ENCODE assay signal across 10 cellular contexts in the genomic region with DNA sequence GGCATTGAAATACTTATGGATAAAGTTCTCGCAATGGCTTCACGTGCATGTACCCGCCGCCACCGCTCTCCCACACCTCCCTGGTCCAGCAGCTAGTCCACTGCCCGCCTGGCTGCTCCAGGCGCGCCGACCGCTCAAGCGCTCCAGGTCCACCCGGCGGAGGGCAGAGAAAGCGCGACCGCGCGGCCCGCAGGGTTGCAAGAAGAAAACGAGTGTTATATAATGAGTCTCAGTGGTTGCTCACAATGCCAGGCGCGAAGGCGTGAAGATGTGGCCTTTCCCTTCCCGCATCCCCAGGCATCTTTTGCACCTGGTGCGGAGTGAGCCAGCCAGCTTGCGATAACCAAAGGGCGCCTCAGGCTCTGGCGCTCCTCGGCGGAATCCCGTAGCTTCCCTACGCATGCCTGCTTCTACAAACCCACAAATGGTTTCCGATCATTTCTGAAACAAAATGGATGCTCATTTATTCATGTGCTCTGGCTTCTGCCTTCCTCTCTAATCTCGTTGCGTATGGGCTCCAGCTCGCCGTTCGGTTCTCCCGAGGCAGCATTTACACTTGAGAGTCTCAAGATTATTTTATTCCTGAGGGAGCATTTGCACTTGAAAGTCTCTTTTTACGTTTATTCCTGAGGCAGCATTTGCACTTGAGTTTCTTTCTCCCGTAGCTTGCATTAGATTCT. TPM values are rescaled to one million over a fixed set of nuclear protein-coding genes. Genes with fewer than 3 reads are reported as not detected.
DNase-seq lines count a peak whose midpoint lies in the region; ATAC-seq lines count a peak whose summit lies in the region.
"Had no signal": no experiment of that assay in that cellular context is flagged by ENCODE, and none has a peak within 500 bp of the region (broad histone marks: within the 10 kb centered on the region; RNA-seq: fewer than 3 reads in every experiment).

No MANE protein-coding gene starts in this region.

- H3K4me1 Mint-ChIP-seq in activated naive CD4-positive, alpha-beta T cell treated with anti-CD3 and anti-CD28 coated beads for 36 hours (ENCODE audit: low read depth), result peaks cover 19% of the 10 kb centered on the region
- peaks cover 24% of the 10 kb centered on the region for H3K4me1 Mint-ChIP-seq in activated naive CD8-positive, alpha-beta T cell treated with anti-CD3 and anti-CD28 coated beads for 36 hours
- H3K4me1 Mint-ChIP-seq in immature natural killer cell, result peaks cover 22 to 41% of the 10 kb centered on the region in 2 donors
- peaks cover 30 to 37% of the 10 kb centered on the region in 2 donors for H3K4me1 Mint-ChIP-seq in stimulated activated naive B cell treated with anti-CD40 and anti-IgM and Interleukin-4, amounts not matched to agents 10 μg/mL and 1 μg/mL and 100 μg/mL, for 72 hours

- H3K36me3 Mint-ChIP-seq in activated naive CD4-positive, alpha-beta T cell treated with anti-CD3 and anti-CD28 coated beads for 36 hours (ENCODE audit: low read depth), result peaks cover 9% of the 10 kb centered on the region
- peaks cover 23% of the 10 kb centered on the region for H3K36me3 Mint-ChIP-seq in activated naive CD8-positive, alpha-beta T cell treated with anti-CD3 and anti-CD28 coated beads for 36 hours
- peaks cover 0 to 9% (median 0%) of the 10 kb centered on the region in 3 donors for H3K36me3 Mint-ChIP-seq in immature natural killer cell
- peaks cover 11 to 15% of the 10 kb centered on the region in 2 donors for H3K36me3 Mint-ChIP-seq in stimulated activated naive B cell treated with anti-CD40 and anti-IgM and Interleukin-4, amounts not matched to agents 10 μg/mL and 1 μg/mL and 100 μg/mL, for 72 hours

- intact Hi-C loops in activated naive CD4-positive, alpha-beta T cell treated with anti-CD3 and anti-CD28 coated beads for 36 hours (cut with micrococcal nuclease), result loop anchor here (5.0 kb wide), 1 partner anchor 1121 kb away; no protein-coding TSS in a partner anchor

- CTCF ChIA-PET in activated naive CD4-positive, alpha-beta T cell treated with anti-CD3 and anti-CD28 coated beads for 36 hours (lab: Charles Lee), result interaction anchor here (2.5 kb wide), 1 partner anchor 39 kb away, joined by 10 read pairs; no protein-coding TSS in a partner anchor

- peaks cover 9% of the 10 kb centered on the region for H3K9me3 Mint-ChIP-seq in activated naive CD4-positive, alpha-beta T cell treated with anti-CD3 and anti-CD28 coated beads for 36 hours
- H3K9me3 Mint-ChIP-seq in activated naive CD8-positive, alpha-beta T cell treated with anti-CD3 and anti-CD28 coated beads for 36 hours, result peaks cover 36% of the 10 kb centered on the region
- H3K9me3 Mint-ChIP-seq in immature natural killer cell, result peaks cover 5 to 46% (median 12%) of the 10 kb centered on the region in 6 donors
- peaks cover 12 to 13% of the 10 kb centered on the region in 2 donors for H3K9me3 Mint-ChIP-seq in stimulated activated naive B cell treated with anti-CD40 and anti-IgM and Interleukin-4, amounts not matched to agents 10 μg/mL and 1 μg/mL and 100 μg/mL, for 72 hours

- peak overlapping the region; percentile 18 for H3K4me3 Mint-ChIP-seq in activated naive CD4-positive, alpha-beta T cell treated with anti-CD3 and anti-CD28 coated beads for 36 hours
- H3K4me3 Mint-ChIP-seq in activated naive CD8-positive, alpha-beta T cell treated with anti-CD3 and anti-CD28 coated beads for 36 hours, result no peak overlapping the region
- peak overlapping the region; percentile 0 to 58 (median 31) for H3K4me3 Mint-ChIP-seq in immature natural killer cell
- H3K4me3 Mint-ChIP-seq in stimulated activated naive B cell treated with anti-CD40 and anti-IgM and Interleukin-4, amounts not matched to agents 10 μg/mL and 1 μg/mL and 100 μg/mL, for 72 hours, result peak overlapping the region; percentile 63 to 73

- no peak for ATAC-seq in stimulated activated naive B cell treated with anti-CD40 and anti-IgM and Interleukin-4, amounts not matched to agents 10 μg/mL and 1 μg/mL and 100 μg/mL, for 72 hours (replicated peaks)
- ATAC-seq in GM21737 (IDR thresholded peaks at IDR 0.05; ENCODE audit: unreplicated experiment) (no peak), GM21360 (IDR thresholded peaks at IDR 0.05; ENCODE audit: unreplicated experiment) (no peak)

- DNase-seq in activated naive CD4-positive, alpha-beta T cell treated with anti-CD3 and anti-CD28 coated beads for 36 hours, result no peak
- no peak for DNase-seq in activated naive CD4-positive, alpha-beta T cell treated with anti-CD3 and anti-CD28 coated beads, Interleukin-2, amount 50 U/mL, for 16 hours
- DNase-seq in activated naive CD8-positive, alpha-beta T cell treated with anti-CD3 and anti-CD28 coated beads for 36 hours, result no peak
- DNase-seq in immature natural killer cell (no peak), AML-193 (lab: John Stamatoyannopoulos, UW) (no peak)
- no peak for DNase-seq in stimulated activated naive B cell treated with anti-CD40 and anti-IgM and Interleukin-4, amounts not matched to agents 10 μg/mL and 1 μg/mL and 100 μg/mL, for 72 hours
- DNase-seq: NCI-H2227 treated with DMSO at 0.1 percent for 48 hours had no signal

- H3K27me3 Mint-ChIP-seq in activated naive CD4-positive, alpha-beta T cell treated with anti-CD3 and anti-CD28 coated beads for 36 hours (ENCODE audit: low read depth), result peaks cover 87% of the 10 kb centered on the region
- H3K27me3 Mint-ChIP-seq in activated naive CD8-positive, alpha-beta T cell treated with anti-CD3 and anti-CD28 coated beads for 36 hours, result peaks cover 100% of the 10 kb centered on the region
- peaks cover 66 to 88% (median 72%) of the 10 kb centered on the region in 3 donors for H3K27me3 Mint-ChIP-seq in immature natural killer cell (ENCODE audit: low read depth in 3 of 3)
- H3K27me3 Mint-ChIP-seq in stimulated activated naive B cell treated with anti-CD40 and anti-IgM and Interleukin-4, amounts not matched to agents 10 μg/mL and 1 μg/mL and 100 μg/mL, for 72 hours, result peaks cover 74 to 94% of the 10 kb centered on the region in 2 donors

- H3K27ac Mint-ChIP-seq in activated naive CD4-positive, alpha-beta T cell treated with anti-CD3 and anti-CD28 coated beads for 36 hours, result no peak overlapping the region
- peak overlapping the region; percentile 55 for H3K27ac Mint-ChIP-seq in activated naive CD8-positive, alpha-beta T cell treated with anti-CD3 and anti-CD28 coated beads for 36 hours
- H3K27ac Mint-ChIP-seq in immature natural killer cell, result peak overlapping the region in 1 of 6 donors; percentile 39
- H3K27ac Mint-ChIP-seq in stimulated activated naive B cell treated with anti-CD40 and anti-IgM and Interleukin-4, amounts not matched to agents 10 μg/mL and 1 μg/mL and 100 μg/mL, for 72 hours, result peak overlapping the region; percentile 96

RNA-seq across cellular contexts. Expression of a gene that starts 25.7 kb away (rescaled TPM):
- total RNA-seq in activated naive CD4-positive, alpha-beta T cell treated with anti-CD3 and anti-CD28 coated beads for 36 hours, result under 1 TPM; 0.57 to 0.89 TPM
- 1 to 10 TPM in 1 of 2 experiments, under 1 TPM in 1; 0.97 to 1.5 TPM for total RNA-seq in activated naive CD8-positive, alpha-beta T cell treated with anti-CD3 and anti-CD28 coated beads for 36 hours
- polyA plus RNA-seq in immature natural killer cell, result 1 to 10 TPM; 2.3 to 8.3 (median 2.6) TPM
- total RNA-seq: SK-MEL-5 had no signal

RNA-seq across cellular contexts. Expression of a gene that starts 26.1 kb away (rescaled TPM):
- total RNA-seq in activated naive CD4-positive, alpha-beta T cell treated with anti-CD3 and anti-CD28 coated beads for 36 hours, result under 1 TPM in 1 of 2 experiments, not detected in 1; 0.24 TPM
- total RNA-seq in activated naive CD8-positive, alpha-beta T cell treated with anti-CD3 and anti-CD28 coated beads for 36 hours, result under 1 TPM in 1 of 2 experiments, not detected in 1; 0.10 TPM
- polyA plus RNA-seq in immature natural killer cell, result under 1 TPM in 1 of 3 donors, not detected in 2; 0.55 TPM
- total RNA-seq: SK-MEL-5 had no signal

RNA-seq across cellular contexts. Expression of a gene that starts 40.6 kb away (rescaled TPM):
- not detected for total RNA-seq in activated naive CD4-positive, alpha-beta T cell treated with anti-CD3 and anti-CD28 coated beads for 36 hours
- total RNA-seq in activated naive CD8-positive, alpha-beta T cell treated with anti-CD3 and anti-CD28 coated beads for 36 hours, result not detected
- under 1 TPM in 2 of 3 donors, not detected in 1; 0.40 to 0.50 TPM for polyA plus RNA-seq in immature natural killer cell
- total RNA-seq: SK-MEL-5 had no signal
